1 cellular context compared by ENCODE assay signal in the genomic region with DNA sequence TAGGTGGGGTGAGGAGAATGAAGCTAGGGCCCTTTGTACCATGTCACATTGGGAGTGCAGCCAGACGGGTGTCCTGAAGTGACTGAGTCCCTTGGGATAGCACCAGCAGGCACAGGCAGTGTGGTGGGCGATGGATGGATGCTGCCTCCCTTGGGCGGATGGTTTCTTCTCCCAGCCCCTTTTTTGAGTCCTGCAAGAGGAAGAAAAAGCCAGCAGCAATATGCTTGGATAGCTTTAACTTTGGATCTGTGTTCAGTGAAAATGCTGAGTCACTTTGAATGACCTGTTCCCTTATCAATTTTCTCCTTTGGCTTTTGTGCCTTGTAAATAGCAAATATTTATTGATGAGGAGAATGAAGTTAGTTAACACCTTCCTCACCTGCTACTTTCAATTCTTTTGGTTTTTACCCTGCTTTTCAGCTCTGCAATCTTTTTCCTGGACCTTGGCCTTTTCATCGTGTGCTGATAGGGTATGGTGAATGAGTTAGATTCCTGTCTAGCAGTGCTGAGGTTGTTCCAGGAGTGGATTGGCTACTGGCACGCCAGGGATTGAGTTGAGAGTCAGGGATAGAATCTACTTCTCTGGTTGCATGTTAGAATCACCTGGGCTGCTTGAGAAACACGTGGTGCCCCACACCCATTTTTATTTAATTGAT.
TF ChIP-seq lines count a peak whose summit lies in the region.

No MANE protein-coding gene starts in this region.

TF ChIP-seq in GM23338, 12 proteins besides CTCF, POLR2A, EP300 and RAD21 (continued from another document):
- TF ChIP-seq, protein P1, sequence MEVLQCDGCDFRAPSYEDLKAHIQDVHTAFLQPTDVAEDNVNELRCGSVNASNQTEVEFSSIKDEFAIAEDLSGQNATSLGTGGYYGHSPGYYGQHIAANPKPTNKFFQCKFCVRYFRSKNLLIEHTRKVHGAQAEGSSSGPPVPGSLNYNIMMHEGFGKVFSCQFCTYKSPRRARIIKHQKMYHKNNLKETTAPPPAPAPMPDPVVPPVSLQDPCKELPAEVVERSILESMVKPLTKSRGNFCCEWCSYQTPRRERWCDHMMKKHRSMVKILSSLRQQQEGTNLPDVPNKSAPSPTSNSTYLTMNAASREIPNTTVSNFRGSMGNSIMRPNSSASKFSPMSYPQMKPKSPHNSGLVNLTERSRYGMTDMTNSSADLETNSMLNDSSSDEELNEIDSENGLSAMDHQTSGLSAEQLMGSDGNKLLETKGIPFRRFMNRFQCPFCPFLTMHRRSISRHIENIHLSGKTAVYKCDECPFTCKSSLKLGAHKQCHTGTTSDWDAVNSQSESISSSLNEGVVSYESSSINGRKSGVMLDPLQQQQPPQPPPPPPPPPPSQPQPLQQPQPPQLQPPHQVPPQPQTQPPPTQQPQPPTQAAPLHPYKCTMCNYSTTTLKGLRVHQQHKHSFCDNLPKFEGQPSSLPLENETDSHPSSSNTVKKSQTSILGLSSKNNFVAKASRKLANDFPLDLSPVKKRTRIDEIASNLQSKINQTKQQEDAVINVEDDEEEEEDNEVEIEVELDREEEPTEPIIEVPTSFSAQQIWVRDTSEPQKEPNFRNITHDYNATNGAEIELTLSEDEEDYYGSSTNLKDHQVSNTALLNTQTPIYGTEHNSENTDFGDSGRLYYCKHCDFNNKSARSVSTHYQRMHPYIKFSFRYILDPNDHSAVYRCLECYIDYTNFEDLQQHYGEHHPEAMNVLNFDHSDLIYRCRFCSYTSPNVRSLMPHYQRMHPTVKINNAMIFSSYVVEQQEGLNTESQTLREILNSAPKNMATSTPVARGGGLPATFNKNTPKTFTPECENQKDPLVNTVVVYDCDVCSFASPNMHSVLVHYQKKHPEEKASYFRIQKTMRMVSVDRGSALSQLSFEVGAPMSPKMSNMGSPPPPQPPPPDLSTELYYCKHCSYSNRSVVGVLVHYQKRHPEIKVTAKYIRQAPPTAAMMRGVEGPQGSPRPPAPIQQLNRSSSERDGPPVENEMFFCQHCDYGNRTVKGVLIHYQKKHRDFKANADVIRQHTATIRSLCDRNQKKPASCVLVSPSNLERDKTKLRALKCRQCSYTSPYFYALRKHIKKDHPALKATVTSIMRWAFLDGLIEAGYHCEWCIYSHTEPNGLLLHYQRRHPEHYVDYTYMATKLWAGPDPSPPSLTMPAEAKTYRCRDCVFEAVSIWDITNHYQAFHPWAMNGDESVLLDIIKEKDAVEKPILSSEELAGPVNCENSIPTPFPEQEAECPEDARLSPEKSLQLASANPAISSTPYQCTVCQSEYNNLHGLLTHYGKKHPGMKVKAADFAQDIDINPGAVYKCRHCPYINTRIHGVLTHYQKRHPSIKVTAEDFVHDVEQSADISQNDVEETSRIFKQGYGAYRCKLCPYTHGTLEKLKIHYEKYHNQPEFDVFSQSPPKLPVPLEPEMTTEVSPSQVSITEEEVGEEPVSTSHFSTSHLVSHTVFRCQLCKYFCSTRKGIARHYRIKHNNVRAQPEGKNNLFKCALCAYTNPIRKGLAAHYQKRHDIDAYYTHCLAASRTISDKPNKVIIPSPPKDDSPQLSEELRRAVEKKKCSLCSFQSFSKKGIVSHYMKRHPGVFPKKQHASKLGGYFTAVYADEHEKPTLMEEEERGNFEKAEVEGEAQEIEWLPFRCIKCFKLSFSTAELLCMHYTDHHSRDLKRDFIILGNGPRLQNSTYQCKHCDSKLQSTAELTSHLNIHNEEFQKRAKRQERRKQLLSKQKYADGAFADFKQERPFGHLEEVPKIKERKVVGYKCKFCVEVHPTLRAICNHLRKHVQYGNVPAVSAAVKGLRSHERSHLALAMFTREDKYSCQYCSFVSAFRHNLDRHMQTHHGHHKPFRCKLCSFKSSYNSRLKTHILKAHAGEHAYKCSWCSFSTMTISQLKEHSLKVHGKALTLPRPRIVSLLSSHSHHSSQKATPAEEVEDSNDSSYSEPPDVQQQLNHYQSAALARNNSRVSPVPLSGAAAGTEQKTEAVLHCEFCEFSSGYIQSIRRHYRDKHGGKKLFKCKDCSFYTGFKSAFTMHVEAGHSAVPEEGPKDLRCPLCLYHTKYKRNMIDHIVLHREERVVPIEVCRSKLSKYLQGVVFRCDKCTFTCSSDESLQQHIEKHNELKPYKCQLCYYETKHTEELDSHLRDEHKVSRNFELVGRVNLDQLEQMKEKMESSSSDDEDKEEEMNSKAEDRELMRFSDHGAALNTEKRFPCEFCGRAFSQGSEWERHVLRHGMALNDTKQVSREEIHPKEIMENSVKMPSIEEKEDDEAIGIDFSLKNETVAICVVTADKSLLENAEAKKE (CRISPR knock-in tag; IDR thresholded peaks at IDR 0.05): no peak
- TF ChIP-seq NANOG (IDR thresholded peaks at IDR 0.05; ENCODE audit: borderline replicate concordance): no peak
- no peak for TF ChIP-seq EZH2phosphoT487 (IDR thresholded peaks at IDR 0.05; ENCODE audit: unreplicated experiment)
- TF ChIP-seq, protein P2, sequence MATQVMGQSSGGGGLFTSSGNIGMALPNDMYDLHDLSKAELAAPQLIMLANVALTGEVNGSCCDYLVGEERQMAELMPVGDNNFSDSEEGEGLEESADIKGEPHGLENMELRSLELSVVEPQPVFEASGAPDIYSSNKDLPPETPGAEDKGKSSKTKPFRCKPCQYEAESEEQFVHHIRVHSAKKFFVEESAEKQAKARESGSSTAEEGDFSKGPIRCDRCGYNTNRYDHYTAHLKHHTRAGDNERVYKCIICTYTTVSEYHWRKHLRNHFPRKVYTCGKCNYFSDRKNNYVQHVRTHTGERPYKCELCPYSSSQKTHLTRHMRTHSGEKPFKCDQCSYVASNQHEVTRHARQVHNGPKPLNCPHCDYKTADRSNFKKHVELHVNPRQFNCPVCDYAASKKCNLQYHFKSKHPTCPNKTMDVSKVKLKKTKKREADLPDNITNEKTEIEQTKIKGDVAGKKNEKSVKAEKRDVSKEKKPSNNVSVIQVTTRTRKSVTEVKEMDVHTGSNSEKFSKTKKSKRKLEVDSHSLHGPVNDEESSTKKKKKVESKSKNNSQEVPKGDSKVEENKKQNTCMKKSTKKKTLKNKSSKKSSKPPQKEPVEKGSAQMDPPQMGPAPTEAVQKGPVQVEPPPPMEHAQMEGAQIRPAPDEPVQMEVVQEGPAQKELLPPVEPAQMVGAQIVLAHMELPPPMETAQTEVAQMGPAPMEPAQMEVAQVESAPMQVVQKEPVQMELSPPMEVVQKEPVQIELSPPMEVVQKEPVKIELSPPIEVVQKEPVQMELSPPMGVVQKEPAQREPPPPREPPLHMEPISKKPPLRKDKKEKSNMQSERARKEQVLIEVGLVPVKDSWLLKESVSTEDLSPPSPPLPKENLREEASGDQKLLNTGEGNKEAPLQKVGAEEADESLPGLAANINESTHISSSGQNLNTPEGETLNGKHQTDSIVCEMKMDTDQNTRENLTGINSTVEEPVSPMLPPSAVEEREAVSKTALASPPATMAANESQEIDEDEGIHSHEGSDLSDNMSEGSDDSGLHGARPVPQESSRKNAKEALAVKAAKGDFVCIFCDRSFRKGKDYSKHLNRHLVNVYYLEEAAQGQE (IDR thresholded peaks at IDR 0.05; ENCODE audit: unreplicated experiment): no peak
- TF ChIP-seq POLR2AphosphoS5 (IDR thresholded peaks at IDR 0.05; ENCODE audit: low read depth): no peak
- TF ChIP-seq ZNF114 (CRISPR knock-in tag; IDR thresholded peaks at IDR 0.05): no peak
- no peak for TF ChIP-seq ZNF331 (CRISPR knock-in tag; IDR thresholded peaks at IDR 0.05; ENCODE audit: low read depth)
